9 cellular contexts compared by ENCODE assay signal in genomic region chr20:24634855-24635254, GRCh38.
DNase-seq lines count a peak whose midpoint lies in the region; ATAC-seq and TF ChIP-seq lines count a peak whose summit lies in the region.
"Had no signal": no experiment of that assay in that cellular context is flagged by ENCODE, and none has a peak within 500 bp of the region (broad histone marks: within the 10 kb centered on the region; RNA-seq: fewer than 3 reads in every experiment).

No MANE protein-coding gene starts in this region.

- no peaks in the 10 kb centered on the region for H3K27me3 ChIP-seq in SJCRH30
- H3K27me3 ChIP-seq in foreskin keratinocyte: no peaks in the 10 kb centered on the region

- no peaks in the 10 kb centered on the region for H3K36me3 Mint-ChIP-seq in type B pancreatic cell

- no peaks in the 10 kb centered on the region for H3K36me3 ChIP-seq in SJCRH30
- H3K36me3 ChIP-seq: thoracic aorta had no signal

- H3K4me1 Mint-ChIP-seq in type B pancreatic cell (ENCODE audit: unreplicated experiment): peaks cover 18% of the 10 kb centered on the region

- H3K4me3 Mint-ChIP-seq in type B pancreatic cell: no peak overlapping the region

- H3K9me3 ChIP-seq in SJCRH30 (replicated peaks): no peaks in the 10 kb centered on the region
- H3K9me3 ChIP-seq: thoracic aorta had no signal

- TF ChIP-seq CTCF in foreskin keratinocyte (conservative IDR thresholded peaks at IDR 0.05) (no peak), type B pancreatic cell (conservative IDR thresholded peaks at IDR 0.05) (no peak)

- H3K27ac Mint-ChIP-seq in type B pancreatic cell: no peak overlapping the region

- H3K27ac ChIP-seq in SJCRH30 (peak overlapping the region; percentile 99), foreskin keratinocyte (no peak overlapping the region)
- H3K27ac ChIP-seq: thoracic aorta had no signal

- H3K4me3 ChIP-seq in SJCRH30: no peak overlapping the region
- H3K4me3 ChIP-seq: thoracic aorta had no signal

- H3K27me3 Mint-ChIP-seq in type B pancreatic cell: no peaks in the 10 kb centered on the region

- no peaks in the 10 kb centered on the region for H3K9me3 Mint-ChIP-seq in type B pancreatic cell

- H3K4me1 ChIP-seq in SJCRH30 (peaks cover 46% of the 10 kb centered on the region), foreskin keratinocyte (no peaks in the 10 kb centered on the region)

- peak; percentile 90 for DNase-seq in H4 (ENCODE audit: low spot score)
- DNase-seq in SJCRH30: peak; percentile 65 to 69
- peak in 1 of 2 donors; percentile 64 for DNase-seq in foreskin keratinocyte
- peak; percentile 34 for DNase-seq in retina
- no peak for DNase-seq in type B pancreatic cell (ENCODE audit: extremely low spot score, unreplicated experiment)
- DNase-seq in NCI-H2107 treated with DMSO at 0.1 percent for 48 hours (lab: John Stamatoyannopoulos, UW; ENCODE audit: unreplicated experiment): no peak

- ATAC-seq in foreskin keratinocyte (peak; percentile 87), GM19351 (IDR thresholded peaks at IDR 0.05; ENCODE audit: unreplicated experiment) (no peak), GM18520 (IDR thresholded peaks at IDR 0.05; ENCODE audit: unreplicated experiment) (no peak)

Comparison
In these comparisons a context has a peak if more than half of its experiments do, and no peak if none do; other contexts are left out.
1. DNase-seq: peak in H4 (single experiment), SJCRH30 (2 of 2) and retina (single experiment); none in type B pancreatic cell (single experiment) and NCI-H2107 treated with DMSO at 0.1 percent for 48 hours (single experiment).